In genomic region chr10:75127481-75127880, GRCh38 we compare ENCODE assay signal across 20 cellular contexts. TPM values are rescaled to one million over a fixed set of nuclear protein-coding genes. Genes with fewer than 3 reads are reported as not detected.
DNase-seq lines count a peak whose midpoint lies in the region; ATAC-seq, FAIRE-seq and TF ChIP-seq lines count a peak whose summit lies in the region.
"Had no signal": no experiment of that assay in that cellular context is flagged by ENCODE, and none has a peak within 500 bp of the region (broad histone marks: within the 10 kb centered on the region; RNA-seq: fewer than 3 reads in every experiment).

No MANE protein-coding gene starts in this region.

- FAIRE-seq in bronchial epithelial cell (lab: Jason Lieb, UNC), result no peak

- H3K27me3 ChIP-seq in bronchial epithelial cell (ENCODE audit: control insufficient read depth, insufficient read depth, low read length) (no peaks in the 10 kb centered on the region), thymus (ENCODE audit: control insufficient read depth, insufficient read depth) (no peaks in the 10 kb centered on the region)
- H3K27me3 ChIP-seq: colonic mucosa, esophagus muscularis mucosa, upper lobe of left lung had no signal

- H3K36me3 ChIP-seq in bronchial epithelial cell (ENCODE audit: control insufficient read depth, insufficient read depth, low read length) (no peaks in the 10 kb centered on the region), thymus (ENCODE audit: control insufficient read depth, insufficient read depth) (peaks cover 13% of the 10 kb centered on the region)
- H3K36me3 ChIP-seq: colonic mucosa had no signal

- no peak for ATAC-seq in GM21515 (IDR thresholded peaks at IDR 0.05; ENCODE audit: unreplicated experiment)

- no peaks in the 10 kb centered on the region for H3K4me1 ChIP-seq in thymus (ENCODE audit: control insufficient read depth, insufficient read depth, low read length)
- H3K4me1 ChIP-seq: colonic mucosa, parathyroid adenoma had no signal

- peak; percentile 48 for DNase-seq in NOMO-1 treated with DMSO at 0.1 percent for 48 hours (lab: John Stamatoyannopoulos, UW; ENCODE audit: unreplicated experiment)
- no peak for DNase-seq in NOMO-1 treated with dmso at 0.1 percent for 144 hours (lab: John Stamatoyannopoulos, UW; ENCODE audit: unreplicated experiment)
- DNase-seq in bronchial epithelial cell (ENCODE audit: low read depth), result peak; percentile 40
- peak; percentile 31 for DNase-seq in kidney tubule cell (ENCODE audit: low spot score)
- no peak for DNase-seq in midbrain (lab: John Stamatoyannopoulos, UW)
- DNase-seq in NCI-H1417 treated with DMSO at 0.1 percent for 48 hours (lab: John Stamatoyannopoulos, UW), result no peak
- DNase-seq: 8988T; activated CD4-positive, CD25-positive, alpha-beta regulatory T cell; activated effector memory CD4-positive, alpha-beta T cell treated with Interleukin-2 at 50 U/mL for 16 hours; colonic mucosa; DND-41; KBM-7; kidney glomerular epithelial cell; NCI-H1092 treated with DMSO at 0.1 percent for 48 hours; NCI-H82; upper lobe of left lung had no signal

- H3K9me3 ChIP-seq in thymus (ENCODE audit: control insufficient read depth), result no peaks in the 10 kb centered on the region
- H3K9me3 ChIP-seq: colonic mucosa, esophagus muscularis mucosa, upper lobe of left lung had no signal

- 62% methylated on average over 2 of the region's 2 CpGs for WGBS in thymus

- H3K27ac ChIP-seq in thymus (ENCODE audit: low read depth), result peak overlapping the region; percentile 25
- H3K27ac ChIP-seq: colonic mucosa, esophagus muscularis mucosa, parathyroid adenoma had no signal

- no peak for TF ChIP-seq CTCF in bronchial epithelial cell (IDR thresholded peaks at IDR 0.05; ENCODE audit: insufficient read depth, low read length, severe bottlenecking)

- H3K4me3 ChIP-seq in bronchial epithelial cell (ENCODE audit: low read depth, low read length) (no peak overlapping the region), thymus (ENCODE audit: low read length) (no peak overlapping the region)
- H3K4me3 ChIP-seq: colonic mucosa, esophagus muscularis mucosa, upper lobe of left lung had no signal

RNA-seq across cellular contexts. Expression of gene SAMD8, which starts 16.0 kb away (rescaled TPM):
- 25.5 and 36.0 TPM in 2 replicates for total RNA-seq in bronchial epithelial cell
- polyA plus RNA-seq in thymus, result 13.1 TPM

Comparison
In these comparisons a context has a peak if more than half of its experiments do, and no peak if none do; other contexts are left out.
1. DNase-seq: peak in NOMO-1 treated with DMSO at 0.1 percent for 48 hours (single experiment), bronchial epithelial cell (single experiment) and kidney tubule cell (single experiment); none in NOMO-1 treated with dmso at 0.1 percent for 144 hours (single experiment), midbrain (single experiment) and NCI-H1417 treated with DMSO at 0.1 percent for 48 hours (single experiment).